Comparison of ENCODE assay signal across 14 cellular contexts in genomic region chr10:69229565-69229886, GRCh38. TPM values are rescaled to one million over a fixed set of nuclear protein-coding genes. Genes with fewer than 3 reads are reported as not detected.
DNase-seq lines count a peak whose midpoint lies in the region; FAIRE-seq and TF ChIP-seq lines count a peak whose summit lies in the region.
"Had no signal": no experiment of that assay in that cellular context is flagged by ENCODE, and none has a peak within 500 bp of the region (broad histone marks: within the 10 kb centered on the region; RNA-seq: fewer than 3 reads in every experiment).

No MANE protein-coding gene starts in this region.

- no peak for TF ChIP-seq CTCF in OCI-LY3 (IDR thresholded peaks at IDR 0.05; ENCODE audit: low read depth, low read length)
- TF ChIP-seq CTCF in kidney (IDR thresholded peaks at IDR 0.05; ENCODE audit: borderline replicate concordance, extremely low read depth, insufficient read depth) = no peak

- H4K20me1 ChIP-seq in OCI-LY3 (ENCODE audit: insufficient read depth, low read length) = no peaks in the 10 kb centered on the region

- H3K27ac ChIP-seq in OCI-LY3 (ENCODE audit: low read length) = no peak overlapping the region
- peak overlapping the region; percentile 65 for H3K27ac ChIP-seq in duodenal mucosa (ENCODE audit: low read depth, low read length)
- H3K27ac ChIP-seq in skin epidermis = peak overlapping the region in 12 of 21 experiments; percentile 6 to 85 (median 52)
- no peak overlapping the region for H3K27ac ChIP-seq in kidney (ENCODE audit: low read depth in 2 of 2, low read length in 2 of 2)
- H3K27ac ChIP-seq: pancreas had no signal

- H3K9me3 Mint-ChIP-seq in T-helper 2 cell treated with Interferon-gamma antibody and Interleukin-4, amounts not matched to agents 5 μg/mL and 100 μg/mL, for 36 hours = no peaks in the 10 kb centered on the region

- H3K4me3 ChIP-seq in OCI-LY3 (ENCODE audit: low read length) (peak overlapping the region; percentile 45), duodenal mucosa (ENCODE audit: low read depth in 1 of 2, low read length in 2 of 2) (peak overlapping the region; percentile 48 to 52), skin epidermis (no peak overlapping the region), kidney (ENCODE audit: low read length in 2 of 2) (no peak overlapping the region)
- H3K4me3 ChIP-seq: pancreas had no signal

- no peak overlapping the region for H3K9ac ChIP-seq in OCI-LY3 (ENCODE audit: low read length)
- H3K9ac ChIP-seq in duodenal mucosa (ENCODE audit: low read depth in 1 of 2, low read length in 2 of 2) = peak overlapping the region; percentile 20 to 46
- no peak overlapping the region for H3K9ac ChIP-seq in kidney (ENCODE audit: low read length in 2 of 2)
- H3K9ac ChIP-seq: SK-N-SH had no signal

- peak overlapping the region; percentile 87 for H2AFZ ChIP-seq in OCI-LY3 (ENCODE audit: low read depth, low read length)

- no peak for DNase-seq in T-helper 2 cell treated with Interferon-gamma antibody and Interleukin-4, amounts not matched to agents 5 μg/mL and 100 μg/mL, for 36 hours (ENCODE audit: low spot score)
- DNase-seq in T-helper 2 cell (no peak), kidney (no peak), GM03348 (ENCODE audit: low spot score) (no peak)
- no peak for DNase-seq in activated effector memory CD4-positive, alpha-beta T cell treated with Interleukin-2 at 50 U/mL for 16 hours
- DNase-seq: 8988T; amniotic stem cell; NCI-H446; pancreas; SK-N-SH; stimulated activated CD4-positive, alpha-beta T cell treated with anti-CD3 and anti-CD28 coated beads, Interleukin-4, amount 100 ng/mL, for 1 hour had no signal

- H3K27me3 ChIP-seq in OCI-LY3 (ENCODE audit: low read depth, low read length) (no peaks in the 10 kb centered on the region), duodenal mucosa (ENCODE audit: control insufficient read depth in 1 of 2, insufficient read depth in 2 of 2, low read length in 2 of 2) (no peaks in the 10 kb centered on the region)
- H3K27me3 ChIP-seq: pancreas had no signal

- H3K9me3 ChIP-seq in OCI-LY3 (ENCODE audit: insufficient read depth, low read length) = no peaks in the 10 kb centered on the region
- H3K9me3 ChIP-seq in duodenal mucosa (ENCODE audit: control insufficient read depth in 1 of 2, low read length in 2 of 2) = no peaks in the 10 kb centered on the region
- no peaks in the 10 kb centered on the region for H3K9me3 ChIP-seq in kidney (ENCODE audit: control insufficient read depth in 1 of 2, low read length in 2 of 2)
- H3K9me3 ChIP-seq: pancreas, SK-N-SH had no signal

- H3K4me1 Mint-ChIP-seq in T-helper 2 cell treated with Interferon-gamma antibody and Interleukin-4, amounts not matched to agents 5 μg/mL and 100 μg/mL, for 36 hours (ENCODE audit: low read depth) = peaks cover 65% of the 10 kb centered on the region

- peak overlapping the region; percentile 55 for H3K4me2 ChIP-seq in OCI-LY3 (ENCODE audit: low read length)
- H3K4me2 ChIP-seq: SK-N-SH had no signal

- H3K4me1 ChIP-seq in OCI-LY3 (ENCODE audit: low read length) (peaks cover 8% of the 10 kb centered on the region), duodenal mucosa (ENCODE audit: control insufficient read depth in 1 of 2, insufficient read depth in 2 of 2, low read length in 2 of 2) (peaks cover 57 to 58% of the 10 kb centered on the region in 2 donors), kidney (ENCODE audit: control insufficient read depth in 1 of 2, insufficient read depth in 1 of 2, low read depth in 1 of 2, low read length in 2 of 2) (peaks cover 2 to 12% of the 10 kb centered on the region in 2 donors)
- H3K4me1 ChIP-seq: pancreas had no signal

- H3K27ac Mint-ChIP-seq in T-helper 2 cell treated with Interferon-gamma antibody and Interleukin-4, amounts not matched to agents 5 μg/mL and 100 μg/mL, for 36 hours = peak overlapping the region; percentile 98

- H3K36me3 ChIP-seq in OCI-LY3 (replicated peaks; ENCODE audit: low read depth, low read length) (no peaks in the 10 kb centered on the region), duodenal mucosa (ENCODE audit: control insufficient read depth in 1 of 2, insufficient read depth in 2 of 2, low read length in 2 of 2) (peaks cover 3 to 29% of the 10 kb centered on the region in 2 donors), kidney (ENCODE audit: control insufficient read depth in 1 of 2, insufficient read depth in 2 of 2, low read length in 2 of 2) (peaks cover 0 to 3% of the 10 kb centered on the region in 2 donors)
- H3K36me3 ChIP-seq: pancreas had no signal

- intact Hi-C loops in kidney (cut with DNase I) = no loop called here

- peak overlapping the region; percentile 87 for H3K4me3 Mint-ChIP-seq in T-helper 2 cell treated with Interferon-gamma antibody and Interleukin-4, amounts not matched to agents 5 μg/mL and 100 μg/mL, for 36 hours

- no peaks in the 10 kb centered on the region for H3K79me2 ChIP-seq in OCI-LY3 (ENCODE audit: low read length)

- no peak for FAIRE-seq in kidney (lab: Jason Lieb, UNC)
- FAIRE-seq: pancreas had no signal

- H3K36me3 Mint-ChIP-seq in T-helper 2 cell treated with Interferon-gamma antibody and Interleukin-4, amounts not matched to agents 5 μg/mL and 100 μg/mL, for 36 hours (ENCODE audit: low read depth) = no peaks in the 10 kb centered on the region

- H3K27me3 Mint-ChIP-seq in T-helper 2 cell treated with Interferon-gamma antibody and Interleukin-4, amounts not matched to agents 5 μg/mL and 100 μg/mL, for 36 hours (ENCODE audit: low read depth) = no peaks in the 10 kb centered on the region

RNA-seq across cellular contexts. Expression of gene HKDC1, which starts 9.4 kb away (rescaled TPM):
- total RNA-seq in kidney = 27.4 TPM
- 8.3 TPM for polyA plus RNA-seq in kidney (ENCODE audit: insufficient read depth, low read depth, low replicate concordance)

RNA-seq across cellular contexts. Expression of gene HK1, which starts 48.8 kb away (rescaled TPM):
- total RNA-seq in kidney = 84.9 TPM
- polyA plus RNA-seq in kidney (ENCODE audit: insufficient read depth, low read depth, low replicate concordance) = 35.9 TPM

RNA-seq across cellular contexts. Expression of gene SUPV3L1, which starts 49.5 kb away (rescaled TPM):
- total RNA-seq in kidney = 25.1 TPM
- 48.3 TPM for polyA plus RNA-seq in kidney (ENCODE audit: insufficient read depth, low read depth, low replicate concordance)

Comparison
In these comparisons a context has a peak if more than half of its experiments do, and no peak if none do; other contexts are left out.
1. H3K27ac ChIP-seq: peak in duodenal mucosa (single experiment) and skin epidermis (12 of 21); none in OCI-LY3 (single experiment) and kidney (0 of 2).
2. H3K4me3 ChIP-seq: peak in OCI-LY3 (single experiment) and duodenal mucosa (2 of 2); none in skin epidermis (0 of 7) and kidney (0 of 2).
3. H3K9ac ChIP-seq: peak in duodenal mucosa (2 of 2); none in OCI-LY3 (single experiment) and kidney (0 of 2).